Comparison of ENCODE assay signal across 15 cellular contexts in genomic region chr15:44715142-44715796, GRCh38. TPM values are rescaled to one million over a fixed set of nuclear protein-coding genes. Genes with fewer than 3 reads are reported as not detected.
DNase-seq lines count a peak whose midpoint lies in the region; ATAC-seq and TF ChIP-seq lines count a peak whose summit lies in the region.
"Had no signal": no experiment of that assay in that cellular context is flagged by ENCODE, and none has a peak within 500 bp of the region (broad histone marks: within the 10 kb centered on the region; RNA-seq: fewer than 3 reads in every experiment).

No MANE protein-coding gene starts in this region.

- in situ Hi-C loops in GM18951 (cut with MboI; ENCODE audit: low sequenced_read_pairs, unreplicated experiment) = loop anchor here (5.0 kb wide), 1 partner anchor 48 kb away; no protein-coding TSS in a partner anchor

- peak overlapping the region; percentile 42 for H3K27ac ChIP-seq in CD4-positive, alpha-beta T cell (ENCODE audit: low read depth, low read length)
- no peak overlapping the region for H3K27ac ChIP-seq in psoas muscle

- CTCF ChIA-PET in CD4-positive, alpha-beta T cell (lab: Charles Lee) = interaction anchor here (1.4 to 5.8 kb wide), 3 partner anchors 12 to 52 kb away, joined by 9 to 36 read pairs (median 16); partner anchors contain the start of gene SPG11

- H3K27me3 Mint-ChIP-seq in CD4-positive, alpha-beta T cell = no peaks in the 10 kb centered on the region
- no peaks in the 10 kb centered on the region for H3K27me3 Mint-ChIP-seq in activated naive CD8-positive, alpha-beta T cell treated with anti-CD3 and anti-CD28 coated beads, Interleukin-2, amount 50 U/mL, for 24 hours

- H3K9me3 Mint-ChIP-seq in CD4-positive, alpha-beta T cell = no peaks in the 10 kb centered on the region
- H3K9me3 Mint-ChIP-seq in activated naive CD8-positive, alpha-beta T cell treated with anti-CD3 and anti-CD28 coated beads, Interleukin-2, amount 50 U/mL, for 24 hours = no peaks in the 10 kb centered on the region

- peak overlapping the region; percentile 100 for H3K27ac Mint-ChIP-seq in CD4-positive, alpha-beta T cell
- peak overlapping the region; percentile 100 for H3K27ac Mint-ChIP-seq in activated naive CD8-positive, alpha-beta T cell treated with anti-CD3 and anti-CD28 coated beads, Interleukin-2, amount 50 U/mL, for 24 hours

- POLR2A ChIA-PET in CD4-positive, alpha-beta T cell (lab: Charles Lee) = interaction anchor here (1.3 to 38.3 kb wide), 4 partner anchors 14 to 131 kb away, joined by 3 to 4232 read pairs (median 1056); partner anchors contain the start of genes SPG11 and TRIM69

- DNase-seq in CD4-positive, alpha-beta T cell = no peak
- DNase-seq in activated naive CD8-positive, alpha-beta T cell treated with anti-CD3 and anti-CD28 coated beads, Interleukin-2, amount 50 U/mL, for 24 hours = no peak
- DNase-seq in psoas muscle = no peak
- DNase-seq in CD1c-positive myeloid dendritic cell (ENCODE audit: extremely low spot score) = no peak
- DNase-seq in NAMALWA (ENCODE audit: low spot score) = no peak
- DNase-seq: activated CD8-positive, alpha-beta memory T cell treated with anti-CD3 and anti-CD28 coated beads for 24 hours; DMS 273 treated with DMSO at 0.1 percent for 48 hours; islet precursor cell; MV-4-11; NCI-H82; stimulated activated CD4-positive, alpha-beta T cell treated with anti-CD3 and anti-CD28 coated beads, Interleukin-4, amount 100 ng/mL, for 4 hours had no signal

- H3K9me3 ChIP-seq in CD4-positive, alpha-beta T cell (ENCODE audit: control insufficient read depth, low read length) = no peaks in the 10 kb centered on the region
- no peaks in the 10 kb centered on the region for H3K9me3 ChIP-seq in psoas muscle
- H3K9me3 ChIP-seq: tibial nerve had no signal

- intact Hi-C loops in CD4-positive, alpha-beta T cell (cut with DNase I, micrococcal nuclease) = loop anchor here in 1 of 2 experiments (1.0 kb wide), 1 partner anchor 11 kb away; no protein-coding TSS in a partner anchor
- intact Hi-C loops in psoas muscle (cut with DNase I) = no loop called here

- H3K4me3 Mint-ChIP-seq in CD4-positive, alpha-beta T cell = peak overlapping the region; percentile 96
- peak overlapping the region; percentile 99 for H3K4me3 Mint-ChIP-seq in activated naive CD8-positive, alpha-beta T cell treated with anti-CD3 and anti-CD28 coated beads, Interleukin-2, amount 50 U/mL, for 24 hours

- peaks cover 4% of the 10 kb centered on the region for H3K4me1 ChIP-seq in psoas muscle

- peaks cover 99% of the 10 kb centered on the region for H3K36me3 Mint-ChIP-seq in CD4-positive, alpha-beta T cell (ENCODE audit: low read depth)
- peaks cover 82% of the 10 kb centered on the region for H3K36me3 Mint-ChIP-seq in activated naive CD8-positive, alpha-beta T cell treated with anti-CD3 and anti-CD28 coated beads, Interleukin-2, amount 50 U/mL, for 24 hours (ENCODE audit: low read depth)

- peak overlapping the region; percentile 82 for H3K4me3 ChIP-seq in psoas muscle

- peak; percentile 42 for TF ChIP-seq POLR2A in GM18951 (IDR thresholded peaks at IDR 0.05; ENCODE audit: extremely low read depth, insufficient read depth, insufficient read length)

- WGBS in psoas muscle, 3 donors = 72 to 73% (median 73%) methylated on average over 6 of the region's 6 CpGs

- no peak for TF ChIP-seq CTCF in CD4-positive, alpha-beta T cell (IDR thresholded peaks at IDR 0.05)
- no peak for TF ChIP-seq CTCF in psoas muscle (IDR thresholded peaks at IDR 0.05)

- H3K4me1 Mint-ChIP-seq in CD4-positive, alpha-beta T cell (ENCODE audit: low read depth) = peaks cover 79% of the 10 kb centered on the region
- H3K4me1 Mint-ChIP-seq in activated naive CD8-positive, alpha-beta T cell treated with anti-CD3 and anti-CD28 coated beads, Interleukin-2, amount 50 U/mL, for 24 hours = peaks cover 70% of the 10 kb centered on the region

- H3K27me3 ChIP-seq in CD4-positive, alpha-beta T cell (ENCODE audit: control insufficient read depth, insufficient read depth, low read length) = no peaks in the 10 kb centered on the region
- no peaks in the 10 kb centered on the region for H3K27me3 ChIP-seq in psoas muscle (ENCODE audit: insufficient read depth in 3 of 3, low read length in 2 of 3)
- H3K27me3 ChIP-seq: tibial nerve had no signal

- peaks cover 17 to 49% of the 10 kb centered on the region in 2 donors for H3K36me3 ChIP-seq in psoas muscle (ENCODE audit: insufficient read depth in 1 of 2, low read depth in 1 of 2)

- ATAC-seq in CD4-positive, alpha-beta T cell (ENCODE audit: poor library complexity) = no peak
- ATAC-seq in activated naive CD8-positive, alpha-beta T cell treated with anti-CD3 and anti-CD28 coated beads, Interleukin-2, amount 50 U/mL, for 24 hours = no peak
- ATAC-seq in psoas muscle (no peak), HG03378 (IDR thresholded peaks at IDR 0.05; ENCODE audit: unreplicated experiment) (no peak), GM19463 (IDR thresholded peaks at IDR 0.05; ENCODE audit: unreplicated experiment) (no peak)

RNA-seq across cellular contexts. Expression of gene B2M, which starts 4.0 kb away (rescaled TPM):
- 1,000 to 10,000 TPM; 4,357 to 4,503 TPM for total RNA-seq in CD4-positive, alpha-beta T cell
- total RNA-seq in psoas muscle = 100 to 1,000 TPM; 400 to 577 (median 512) TPM
- 100 to 1,000 TPM; 687 to 891 (median 729) TPM for polyA plus RNA-seq in psoas muscle

RNA-seq across cellular contexts. Expression of gene PATL2, which starts 4.1 kb away (rescaled TPM):
- 10 to 100 TPM; 17.4 to 21.9 TPM for total RNA-seq in CD4-positive, alpha-beta T cell
- total RNA-seq in psoas muscle = under 1 TPM in 2 of 4 donors, not detected in 2; 0.74 to 0.88 TPM
- polyA plus RNA-seq in psoas muscle = under 1 TPM; 0.03 to 0.23 (median 0.16) TPM

RNA-seq across cellular contexts. Expression of gene TRIM69, which starts 21.1 kb away (rescaled TPM):
- total RNA-seq in CD4-positive, alpha-beta T cell = 1 to 10 TPM; 6.2 to 9.8 TPM
- 10 to 100 TPM; 24.1 to 39.0 (median 32.1) TPM for total RNA-seq in psoas muscle
- polyA plus RNA-seq in psoas muscle = 10 to 100 TPM; 22.3 to 36.7 (median 25.9) TPM

RNA-seq across cellular contexts. Expression of gene SPG11, which starts 51.8 kb away (rescaled TPM):
- total RNA-seq in CD4-positive, alpha-beta T cell = 10 to 100 TPM; 49.9 to 51.3 TPM
- 10 to 100 TPM; 26.3 to 38.1 (median 36.0) TPM for total RNA-seq in psoas muscle
- 10 to 100 TPM; 10.3 to 17.0 (median 12.8) TPM for polyA plus RNA-seq in psoas muscle

Comparison
In these comparisons a context has a peak if more than half of its experiments do, and no peak if none do; other contexts are left out.
1. RNA of gene B2M, which starts 4.0 kb away (total RNA-seq): 4,357 to 4,503 TPM in CD4-positive, alpha-beta T cell; 400 to 577 TPM in psoas muscle; every median in the first group is over 4 times any median in the second.
2. RNA of gene PATL2, which starts 4.1 kb away (total RNA-seq): 17.4 to 21.9 TPM in CD4-positive, alpha-beta T cell; 0.74 to 0.88 TPM in psoas muscle; every median in the first group is over 4 times any median in the second.